In the genomic region with DNA sequence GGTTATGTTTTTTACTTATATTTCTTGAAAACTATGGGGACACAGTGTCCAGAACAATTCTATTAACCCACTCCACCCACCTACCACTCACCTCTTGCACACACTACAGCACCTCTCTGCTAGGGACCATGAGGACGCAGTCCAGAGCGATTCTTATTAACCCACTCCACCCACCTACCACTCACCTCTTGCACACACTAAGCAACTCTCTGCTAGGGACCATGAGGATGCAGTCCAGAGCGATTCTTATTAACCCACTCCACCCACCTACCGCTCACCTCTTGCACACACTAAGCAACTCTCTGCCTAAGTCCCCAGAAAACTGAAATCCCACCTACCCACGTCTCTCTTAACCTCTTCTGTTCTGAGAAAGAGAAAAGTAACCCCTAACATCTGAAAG, we compare ENCODE assay signal across 23 cellular contexts. TPM values are rescaled to one million over a fixed set of nuclear protein-coding genes. Genes with fewer than 3 reads are reported as not detected.
DNase-seq lines count a peak whose midpoint lies in the region; ATAC-seq and TF ChIP-seq lines count a peak whose summit lies in the region.
"Had no signal": no experiment of that assay in that cellular context is flagged by ENCODE, and none has a peak within 500 bp of the region (broad histone marks: within the 10 kb centered on the region; RNA-seq: fewer than 3 reads in every experiment).

No MANE protein-coding gene starts in this region.

- no peak for DNase-seq in activated naive CD8-positive, alpha-beta T cell treated with anti-CD3 and anti-CD28 coated beads, Interleukin-2, amount 10 ng/mL, durations not matched to agents 7 days and 5 days
- DNase-seq in activated naive CD8-positive, alpha-beta T cell treated with anti-CD3 and anti-CD28 coated beads, Interleukin-2, amount 50 U/mL, for 24 hours, result no peak
- DNase-seq in naive thymus-derived CD8-positive, alpha-beta T cell, result no peak
- DNase-seq in type B pancreatic cell (ENCODE audit: extremely low spot score, unreplicated experiment) (no peak), GM13977 (ENCODE audit: low spot score) (no peak), HAP-1 (ENCODE audit: low spot score in 2 of 2) (no peak)
- DNase-seq: COR-L47, DMS153, HCEC 1CT, IMR-90, MV-4-11, NCI-H1417 treated with DMSO at 0.1 percent for 48 hours, NCI-H2029, NCI-H2171, NCI-H446 treated with DMSO at 0.1 percent for 48 hours, NCI-H748 treated with DMSO at 0.1 percent for 48 hours, RPMI8226, SIG-M5 had no signal

- ATAC-seq in activated naive CD8-positive, alpha-beta T cell treated with anti-CD3 and anti-CD28 coated beads, Interleukin-2, amount 10 ng/mL, durations not matched to agents 7 days and 5 days (ENCODE audit: low read depth), result no peak
- ATAC-seq in activated naive CD8-positive, alpha-beta T cell treated with anti-CD3 and anti-CD28 coated beads, Interleukin-2, amount 50 U/mL, for 24 hours, result no peak
- ATAC-seq in naive thymus-derived CD8-positive, alpha-beta T cell, result no peak
- ATAC-seq in HG03457 (IDR thresholded peaks at IDR 0.05; ENCODE audit: unreplicated experiment), result no peak

- peaks cover 6% of the 10 kb centered on the region; the same call in 1 of the 2 replicates for H3K4me1 ChIP-seq in HAP-1

- in situ Hi-C loops in GM13977 (cut with MboI; ENCODE audit: low pct_unique_long_range_greater_than_20kb, low sequenced_read_pairs, unreplicated experiment) (no loop called here), HAP-1 (cut with MboI; ENCODE audit: low sequenced_read_pairs) (no loop called here)

- POLR2A ChIA-PET in activated naive CD8-positive, alpha-beta T cell treated with anti-CD3 and anti-CD28 coated beads, Interleukin-2, amount 10 ng/mL, durations not matched to agents 7 days and 5 days (lab: Charles Lee), result no interaction called here
- POLR2A ChIA-PET in naive thymus-derived CD8-positive, alpha-beta T cell (lab: Charles Lee), result interaction anchor here (0.7 kb wide), 1 partner anchor 26 kb away, joined by 4 read pairs; no protein-coding TSS in a partner anchor

- H3K9me3 ChIP-seq in HAP-1, result no peaks in the 10 kb centered on the region
- H3K9me3 ChIP-seq: BLaER1 had no signal

- H3K27ac Mint-ChIP-seq in activated naive CD8-positive, alpha-beta T cell treated with anti-CD3 and anti-CD28 coated beads, Interleukin-2, amount 10 ng/mL, durations not matched to agents 7 days and 5 days, result no peak overlapping the region
- H3K27ac Mint-ChIP-seq in activated naive CD8-positive, alpha-beta T cell treated with anti-CD3 and anti-CD28 coated beads, Interleukin-2, amount 50 U/mL, for 24 hours, result no peak overlapping the region
- H3K27ac Mint-ChIP-seq in brain (no peak overlapping the region), type B pancreatic cell (peak overlapping the region; percentile 64)
- peak overlapping the region in 1 of 10 donors; percentile 18 for H3K27ac Mint-ChIP-seq in naive thymus-derived CD8-positive, alpha-beta T cell

- TF ChIP-seq CTCF in brain (conservative IDR thresholded peaks at IDR 0.05) (no peak), type B pancreatic cell (conservative IDR thresholded peaks at IDR 0.05) (no peak), GM13977 (IDR thresholded peaks at IDR 0.05; ENCODE audit: extremely low read depth, insufficient read depth, missing control alignments) (no peak)

- H3K27me3 Mint-ChIP-seq in activated naive CD8-positive, alpha-beta T cell treated with anti-CD3 and anti-CD28 coated beads, Interleukin-2, amount 10 ng/mL, durations not matched to agents 7 days and 5 days, result peaks cover 30% of the 10 kb centered on the region
- H3K27me3 Mint-ChIP-seq in activated naive CD8-positive, alpha-beta T cell treated with anti-CD3 and anti-CD28 coated beads, Interleukin-2, amount 50 U/mL, for 24 hours, result peaks cover 36% of the 10 kb centered on the region
- H3K27me3 Mint-ChIP-seq in brain (peaks cover 58% of the 10 kb centered on the region), type B pancreatic cell (peaks cover 42% of the 10 kb centered on the region)
- peaks cover 15 to 45% (median 21%) of the 10 kb centered on the region in 5 donors for H3K27me3 Mint-ChIP-seq in naive thymus-derived CD8-positive, alpha-beta T cell

- H3K36me3 ChIP-seq in HAP-1 (replicated peaks), result no peaks in the 10 kb centered on the region
- H3K36me3 ChIP-seq: BLaER1 had no signal

- H3K4me3 ChIP-seq in HAP-1, result no peak overlapping the region
- H3K4me3 ChIP-seq: BLaER1 had no signal

- H3K9me3 Mint-ChIP-seq in activated naive CD8-positive, alpha-beta T cell treated with anti-CD3 and anti-CD28 coated beads, Interleukin-2, amount 10 ng/mL, durations not matched to agents 7 days and 5 days, result no peaks in the 10 kb centered on the region
- no peaks in the 10 kb centered on the region for H3K9me3 Mint-ChIP-seq in activated naive CD8-positive, alpha-beta T cell treated with anti-CD3 and anti-CD28 coated beads, Interleukin-2, amount 50 U/mL, for 24 hours
- H3K9me3 Mint-ChIP-seq in brain (peaks cover 0 to 3% (median 0%) of the 10 kb centered on the region in 5 experiments), type B pancreatic cell (no peaks in the 10 kb centered on the region)
- H3K9me3 Mint-ChIP-seq in naive thymus-derived CD8-positive, alpha-beta T cell, result no peaks in the 10 kb centered on the region

- H3K4me3 Mint-ChIP-seq in activated naive CD8-positive, alpha-beta T cell treated with anti-CD3 and anti-CD28 coated beads, Interleukin-2, amount 10 ng/mL, durations not matched to agents 7 days and 5 days, result peak overlapping the region; percentile 4
- H3K4me3 Mint-ChIP-seq in activated naive CD8-positive, alpha-beta T cell treated with anti-CD3 and anti-CD28 coated beads, Interleukin-2, amount 50 U/mL, for 24 hours, result no peak overlapping the region
- H3K4me3 Mint-ChIP-seq in brain (peak overlapping the region in 4 of 5 experiments; percentile 32 to 80 (median 46)), type B pancreatic cell (peak overlapping the region; percentile 68)
- peak overlapping the region in 7 of 10 donors; percentile 9 to 69 (median 30) for H3K4me3 Mint-ChIP-seq in naive thymus-derived CD8-positive, alpha-beta T cell

- H3K27me3 ChIP-seq in HAP-1 (ENCODE audit: low read depth), result no peaks in the 10 kb centered on the region

- peaks cover 6% of the 10 kb centered on the region for H3K4me1 Mint-ChIP-seq in activated naive CD8-positive, alpha-beta T cell treated with anti-CD3 and anti-CD28 coated beads, Interleukin-2, amount 10 ng/mL, durations not matched to agents 7 days and 5 days
- H3K4me1 Mint-ChIP-seq in activated naive CD8-positive, alpha-beta T cell treated with anti-CD3 and anti-CD28 coated beads, Interleukin-2, amount 50 U/mL, for 24 hours, result peaks cover 9% of the 10 kb centered on the region
- H3K4me1 Mint-ChIP-seq in brain (peaks cover 4% of the 10 kb centered on the region), type B pancreatic cell (ENCODE audit: unreplicated experiment) (peaks cover 1% of the 10 kb centered on the region)
- H3K4me1 Mint-ChIP-seq in naive thymus-derived CD8-positive, alpha-beta T cell, result peaks cover 5 to 18% (median 10%) of the 10 kb centered on the region in 4 donors

- no peaks in the 10 kb centered on the region for H3K36me3 Mint-ChIP-seq in activated naive CD8-positive, alpha-beta T cell treated with anti-CD3 and anti-CD28 coated beads, Interleukin-2, amount 10 ng/mL, durations not matched to agents 7 days and 5 days
- H3K36me3 Mint-ChIP-seq in activated naive CD8-positive, alpha-beta T cell treated with anti-CD3 and anti-CD28 coated beads, Interleukin-2, amount 50 U/mL, for 24 hours (ENCODE audit: low read depth), result no peaks in the 10 kb centered on the region
- H3K36me3 Mint-ChIP-seq in brain, result no peaks in the 10 kb centered on the region
- H3K36me3 Mint-ChIP-seq in naive thymus-derived CD8-positive, alpha-beta T cell, result no peaks in the 10 kb centered on the region
- H3K36me3 Mint-ChIP-seq in type B pancreatic cell, result no peaks in the 10 kb centered on the region

RNA-seq across cellular contexts. Expression of gene SHROOM1, which starts 2.2 kb away (rescaled TPM):
- total RNA-seq in activated naive CD8-positive, alpha-beta T cell treated with anti-CD3 and anti-CD28 coated beads, Interleukin-2, amount 10 ng/mL, durations not matched to agents 7 days and 5 days, result 1 to 10 TPM; 4.0 to 6.3 TPM
- 14.5 TPM for polyA plus RNA-seq in brain (ENCODE audit: insufficient read depth, low read depth, low replicate concordance)
- total RNA-seq in naive thymus-derived CD8-positive, alpha-beta T cell, result not detected
- polyA plus RNA-seq in naive thymus-derived CD8-positive, alpha-beta T cell, result not detected
- 7.2 and 7.6 TPM in 2 replicates for total RNA-seq in type B pancreatic cell (ENCODE audit: low replicate concordance)

RNA-seq across cellular contexts. Expression of gene SOWAHA, which starts 19.5 kb away (rescaled TPM):
- total RNA-seq in activated naive CD8-positive, alpha-beta T cell treated with anti-CD3 and anti-CD28 coated beads, Interleukin-2, amount 10 ng/mL, durations not matched to agents 7 days and 5 days, result not detected
- 9.5 TPM for polyA plus RNA-seq in brain (ENCODE audit: insufficient read depth, low read depth, low replicate concordance)
- total RNA-seq in naive thymus-derived CD8-positive, alpha-beta T cell, result not detected
- polyA plus RNA-seq in naive thymus-derived CD8-positive, alpha-beta T cell, result not detected
- 2.5 and 4.4 TPM in 2 replicates for total RNA-seq in type B pancreatic cell (ENCODE audit: low replicate concordance)
- total RNA-seq: A172, HT1080, IMR-90 had no signal

RNA-seq across cellular contexts. Expression of gene GDF9, which starts 33.7 kb away (rescaled TPM):
- total RNA-seq in activated naive CD8-positive, alpha-beta T cell treated with anti-CD3 and anti-CD28 coated beads, Interleukin-2, amount 10 ng/mL, durations not matched to agents 7 days and 5 days, result under 1 TPM; 0.77 to 0.80 TPM
- polyA plus RNA-seq in brain (ENCODE audit: insufficient read depth, low read depth, low replicate concordance), result 0.48 TPM
- 1 to 10 TPM; 1.2 to 1.7 TPM for total RNA-seq in naive thymus-derived CD8-positive, alpha-beta T cell
- under 1 TPM in 2 of 3 donors, not detected in 1; 0.30 to 0.45 TPM for polyA plus RNA-seq in naive thymus-derived CD8-positive, alpha-beta T cell
- 1.4 and 1.5 TPM in 2 replicates for total RNA-seq in type B pancreatic cell (ENCODE audit: low replicate concordance)

RNA-seq across cellular contexts. Expression of gene UQCRQ, which starts 33.8 kb away (rescaled TPM):
- 100 to 1,000 TPM; 278 to 286 TPM for total RNA-seq in activated naive CD8-positive, alpha-beta T cell treated with anti-CD3 and anti-CD28 coated beads, Interleukin-2, amount 10 ng/mL, durations not matched to agents 7 days and 5 days
- 303 TPM for polyA plus RNA-seq in brain (ENCODE audit: insufficient read depth, low read depth, low replicate concordance)
- 100 to 1,000 TPM; 101 to 114 TPM for total RNA-seq in naive thymus-derived CD8-positive, alpha-beta T cell
- 100 to 1,000 TPM; 594 to 702 (median 638) TPM for polyA plus RNA-seq in naive thymus-derived CD8-positive, alpha-beta T cell
- total RNA-seq in type B pancreatic cell (ENCODE audit: low replicate concordance), result 445 and 544 TPM in 2 replicates

RNA-seq across cellular contexts. Expression of gene LEAP2, which starts 40.9 kb away (rescaled TPM):
- total RNA-seq in activated naive CD8-positive, alpha-beta T cell treated with anti-CD3 and anti-CD28 coated beads, Interleukin-2, amount 10 ng/mL, durations not matched to agents 7 days and 5 days, result 1 to 10 TPM; 4.4 to 4.5 TPM
- not detected for polyA plus RNA-seq in brain (ENCODE audit: insufficient read depth, low read depth, low replicate concordance)
- 1 to 10 TPM; 4.7 to 6.8 TPM for total RNA-seq in naive thymus-derived CD8-positive, alpha-beta T cell
- 1 to 10 TPM in 1 of 3 donors, under 1 TPM in 2; 0.64 to 2.1 (median 0.77) TPM for polyA plus RNA-seq in naive thymus-derived CD8-positive, alpha-beta T cell
- 2.5 and 2.9 TPM in 2 replicates for total RNA-seq in type B pancreatic cell (ENCODE audit: low replicate concordance)
